8 cellular contexts compared by ENCODE assay signal in genomic region chr5:73625314-73625904, GRCh38. TPM values are rescaled to one million over a fixed set of nuclear protein-coding genes. Genes with fewer than 3 reads are reported as not detected.
DNase-seq lines count a peak whose midpoint lies in the region; ATAC-seq and TF ChIP-seq lines count a peak whose summit lies in the region.

No MANE protein-coding gene starts in this region.

- TF ChIP-seq POLR2A in ovary (IDR thresholded peaks at IDR 0.05): no peak

- no peaks in the 10 kb centered on the region for H3K27me3 ChIP-seq in ovary

- H3K27ac Mint-ChIP-seq in activated CD4-positive, alpha-beta T cell treated with anti-CD3 and anti-CD28 coated beads for 36 hours: no peak overlapping the region

- intact Hi-C loops in activated CD4-positive, alpha-beta T cell treated with anti-CD3 and anti-CD28 coated beads for 36 hours (cut with DNase I, micrococcal nuclease): no loop called here
- intact Hi-C loops in ovary (cut with DNase I): loop anchor here in 1 of 4 donors (10.0 kb wide), 1 partner anchor 69 kb away; no protein-coding TSS in a partner anchor

- H3K9me3 ChIP-seq in SK-N-MC (ENCODE audit: low read depth, low read length) (no peaks in the 10 kb centered on the region), ovary (no peaks in the 10 kb centered on the region)

- CTCF ChIA-PET in activated CD4-positive, alpha-beta T cell treated with anti-CD3 and anti-CD28 coated beads for 36 hours (lab: Charles Lee): interaction anchor here (0.7 kb wide), 1 partner anchor 90 kb away, joined by 3 read pairs; no protein-coding TSS in a partner anchor

- no peak for ATAC-seq in activated CD4-positive, alpha-beta T cell treated with anti-CD3 and anti-CD28 coated beads for 36 hours
- ATAC-seq in GM21576 (IDR thresholded peaks at IDR 0.05; ENCODE audit: unreplicated experiment): no peak

- TF ChIP-seq CTCF in foreskin fibroblast (IDR thresholded peaks at IDR 0.05; ENCODE audit: low read depth, low read length) (no peak), ovary (IDR thresholded peaks at IDR 0.05) (no peak)

- 1 to 2% (median 1%) methylated on average over 18 to 28 of the region's 28 CpGs for WGBS in ovary, 3 donors

- H3K4me3 ChIP-seq in SK-N-MC (peak overlapping the region; percentile 51; the same call in 1 of the 2 replicates), foreskin fibroblast (ENCODE audit: low read depth in 1 of 2, low read length in 2 of 2) (peak overlapping the region; percentile 61 to 74), ovary (peak overlapping the region; percentile 64)

- peaks cover 3% of the 10 kb centered on the region for H3K4me1 ChIP-seq in ovary (ENCODE audit: insufficient read depth)

- POLR2A ChIA-PET in activated CD4-positive, alpha-beta T cell treated with anti-CD3 and anti-CD28 coated beads for 36 hours (lab: Charles Lee): interaction anchor here (0.6 kb wide), 1 partner anchor 1025 kb away, joined by 3 read pairs; no protein-coding TSS in a partner anchor

- DNase-seq in activated CD4-positive, alpha-beta T cell treated with anti-CD3 and anti-CD28 coated beads for 36 hours: no peak
- no peak for DNase-seq in activated CD4-positive, alpha-beta T cell treated with anti-CD3 and anti-CD28 coated beads, Interleukin-2, amount 50 U/mL, for 1 hour
- DNase-seq in SK-N-MC (ENCODE audit: low read depth, low spot score) (no peak), foreskin fibroblast (peak in 1 of 2 donors; percentile 31), ovary (peak in 1 of 5 donors; percentile 34), activated gamma-delta T cell (lab: John Stamatoyannopoulos, UW) (no peak), NCI-H2107 treated with DMSO at 0.1 percent for 48 hours (lab: John Stamatoyannopoulos, UW; ENCODE audit: unreplicated experiment) (no peak)

- no peaks in the 10 kb centered on the region for H3K4me1 Mint-ChIP-seq in activated CD4-positive, alpha-beta T cell treated with anti-CD3 and anti-CD28 coated beads for 36 hours

- TF ChIP-seq EP300 in ovary (IDR thresholded peaks at IDR 0.05): no peak

- peaks cover 45% of the 10 kb centered on the region for H3K27me3 Mint-ChIP-seq in activated CD4-positive, alpha-beta T cell treated with anti-CD3 and anti-CD28 coated beads for 36 hours

- H3K36me3 ChIP-seq in SK-N-MC (ENCODE audit: insufficient read depth, low read length) (no peaks in the 10 kb centered on the region), ovary (no peaks in the 10 kb centered on the region)

- no peaks in the 10 kb centered on the region for H3K9me3 Mint-ChIP-seq in activated CD4-positive, alpha-beta T cell treated with anti-CD3 and anti-CD28 coated beads for 36 hours (ENCODE audit: low read depth)

- H3K27ac ChIP-seq in SK-N-MC (no peak overlapping the region), ovary (peak overlapping the region; percentile 64 to 82)

- H3K4me3 Mint-ChIP-seq in activated CD4-positive, alpha-beta T cell treated with anti-CD3 and anti-CD28 coated beads for 36 hours: peak overlapping the region; percentile 28

- H3K9ac ChIP-seq in SK-N-MC (ENCODE audit: insufficient read length): no peak overlapping the region

- no peaks in the 10 kb centered on the region for H3K36me3 Mint-ChIP-seq in activated CD4-positive, alpha-beta T cell treated with anti-CD3 and anti-CD28 coated beads for 36 hours (ENCODE audit: low read depth)

RNA-seq across cellular contexts. Expression of gene ARHGEF28, which starts 0.6 kb away (rescaled TPM):
- under 1 TPM; 0.02 to 0.18 TPM for total RNA-seq in activated CD4-positive, alpha-beta T cell treated with anti-CD3 and anti-CD28 coated beads for 36 hours
- 10 to 100 TPM; 29.4 to 75.6 (median 36.6) TPM for total RNA-seq in ovary
- 10 to 100 TPM; 21.5 to 34.0 TPM for polyA plus RNA-seq in ovary

RNA-seq across cellular contexts. Expression of gene UTP15, which starts 59.9 kb away (rescaled TPM):
- total RNA-seq in activated CD4-positive, alpha-beta T cell treated with anti-CD3 and anti-CD28 coated beads for 36 hours: 10 to 100 TPM; 33.6 to 42.4 TPM
- total RNA-seq in ovary: 10 to 100 TPM in 6 of 7 donors, 1 to 10 TPM in 1; 8.5 to 28.0 (median 16.2) TPM
- polyA plus RNA-seq in ovary: 1 to 10 TPM; 3.5 to 7.6 TPM

RNA-seq across cellular contexts. Expression of gene ANKRA2, which starts 60.0 kb away (rescaled TPM):
- total RNA-seq in activated CD4-positive, alpha-beta T cell treated with anti-CD3 and anti-CD28 coated beads for 36 hours: 10 to 100 TPM; 16.3 to 18.4 TPM
- total RNA-seq in ovary: 10 to 100 TPM; 22.3 to 44.2 (median 23.1) TPM
- 10 to 100 TPM; 25.5 to 28.3 TPM for polyA plus RNA-seq in ovary

Comparison
In these comparisons a context has a peak if more than half of its experiments do, and no peak if none do; other contexts are left out.
1. RNA of gene ARHGEF28, which starts 0.6 kb away (total RNA-seq): 29.4 to 75.6 TPM in ovary; 0.02 to 0.18 TPM in activated CD4-positive, alpha-beta T cell treated with anti-CD3 and anti-CD28 coated beads for 36 hours; every median in the first group is over 10 times any median in the second.
2. Peak in every context shown above with its lines, with median percentiles within 50 percentile points of each other: H3K4me3 ChIP-seq.